In the genomic region with DNA sequence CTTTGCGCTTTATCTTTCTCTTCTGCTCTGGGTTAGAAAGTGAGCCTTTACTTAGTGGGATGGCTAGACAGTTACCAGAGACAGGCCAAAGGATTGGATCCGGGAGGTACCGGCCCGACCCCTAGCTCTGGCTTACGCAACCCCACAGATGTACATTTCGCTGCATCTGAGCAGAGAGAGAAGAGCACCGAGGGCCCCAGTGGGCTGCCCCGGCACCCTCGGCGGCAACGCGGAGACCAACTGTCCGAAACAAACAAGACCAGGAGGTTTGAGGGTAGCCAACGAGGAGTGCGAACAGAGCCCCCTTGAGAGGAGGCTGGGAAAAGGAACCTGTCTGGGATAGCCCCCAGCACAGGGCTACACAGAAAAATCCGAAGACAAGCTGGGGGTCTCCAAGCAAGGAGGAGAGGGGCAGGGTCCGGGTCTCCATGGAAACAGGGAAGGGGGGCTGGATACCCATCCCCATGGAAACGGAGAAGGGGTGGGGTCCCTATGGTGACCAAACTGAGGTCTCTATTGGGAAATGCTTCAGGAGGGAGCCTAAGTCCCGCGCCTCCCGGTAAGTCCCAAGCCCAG, we compare ENCODE assay signal across 8 cellular contexts. TPM values are rescaled to one million over a fixed set of nuclear protein-coding genes. Genes with fewer than 3 reads are reported as not detected.
A peak's percentile ranks its signal among the peaks of the same experiment; 100 is the strongest.
DNase-seq lines count a peak whose midpoint lies in the region; ATAC-seq and TF ChIP-seq lines count a peak whose summit lies in the region.

No MANE protein-coding gene starts in this region.

- H3K27me3 ChIP-seq in PC-9 (ENCODE audit: insufficient read depth, low read depth) (no peaks in the 10 kb centered on the region), mucosa of rectum (ENCODE audit: control insufficient read depth in 2 of 2, insufficient read depth in 2 of 2, low read length in 2 of 2) (no peaks in the 10 kb centered on the region)

- H3K27me3 Mint-ChIP-seq in HFFc6 (ENCODE audit: insufficient read depth) = peaks cover 2% of the 10 kb centered on the region
- H3K27me3 Mint-ChIP-seq in effector memory CD8-positive, alpha-beta T cell = no peaks in the 10 kb centered on the region

- CTCF ChIA-PET in PC-9 (lab: Charles Lee) = interaction anchor here (0.6 to 1.5 kb wide), 5 partner anchors 8 to 1712 kb away, joined by 5 to 9 read pairs (median 8); a partner anchor contains a TSS

- peak overlapping the region; percentile 88 to 97 for H3K9ac ChIP-seq in mucosa of rectum (ENCODE audit: low read depth in 1 of 2, low read length in 2 of 2)

- ATAC-seq in effector memory CD8-positive, alpha-beta T cell (replicated peaks) = no peak

- H3K79me2 ChIP-seq in PC-9 (ENCODE audit: low read depth) = peaks cover 53% of the 10 kb centered on the region

- H3K4me1 Mint-ChIP-seq in HFFc6 (ENCODE audit: low read depth) = peaks cover 45% of the 10 kb centered on the region
- peaks cover 17 to 29% of the 10 kb centered on the region in 2 donors for H3K4me1 Mint-ChIP-seq in effector memory CD8-positive, alpha-beta T cell (ENCODE audit: low read depth in 2 of 2)

- H3K9me3 ChIP-seq in PC-9 (ENCODE audit: insufficient read depth, low read depth) (no peaks in the 10 kb centered on the region), mucosa of rectum (ENCODE audit: control insufficient read depth in 2 of 2, low read length in 2 of 2) (no peaks in the 10 kb centered on the region)

- H3K4me2 ChIP-seq in PC-9 = peak overlapping the region; percentile 87

- no peaks in the 10 kb centered on the region for H3K9me2 ChIP-seq in PC-9 (ENCODE audit: insufficient read depth)

- H3K4me3 ChIP-seq in GM12864 (ENCODE audit: low read depth, low read length) (peak overlapping the region; percentile 100), PC-9 (peak overlapping the region; percentile 76), mucosa of rectum (ENCODE audit: low read length in 2 of 2) (peak overlapping the region; percentile 98 to 100)

- BruUV-seq in PC-9 (replicated peaks; lab: Mats Ljungman, UMichigan) = TSS peak; percentile 58

- H2AFZ ChIP-seq in PC-9 = peak overlapping the region; percentile 82

- TF ChIP-seq CTCF in GM12864 (IDR thresholded peaks at IDR 0.05; ENCODE audit: low read depth, low read length, missing control alignments) (no peak), HFFc6 (IDR thresholded peaks at IDR 0.05) (no peak), PC-9 (conservative IDR thresholded peaks at IDR 0.05) (no peak)

- no peak for DNase-seq in GM12864 (ENCODE audit: low read depth)
- no peak for DNase-seq in HFFc6
- no peak for DNase-seq in PC-9
- peak in 1 of 3 experiments; percentile 4 for DNase-seq in effector memory CD8-positive, alpha-beta T cell
- no peak for DNase-seq in KBM-7
- DNase-seq in UCSD-AML1 (lab: John Stamatoyannopoulos, UW; ENCODE audit: unreplicated experiment) = no peak
- no peak for DNase-seq in NCI-H82 (lab: John Stamatoyannopoulos, UW)

- no peaks in the 10 kb centered on the region for H3K9me3 Mint-ChIP-seq in HFFc6
- H3K9me3 Mint-ChIP-seq in effector memory CD8-positive, alpha-beta T cell = no peaks in the 10 kb centered on the region

- H3K4me3 Mint-ChIP-seq in HFFc6 = peak overlapping the region; percentile 99
- peak overlapping the region; percentile 89 to 91 for H3K4me3 Mint-ChIP-seq in effector memory CD8-positive, alpha-beta T cell

- H3K27ac Mint-ChIP-seq in HFFc6 = peak overlapping the region; percentile 98
- H3K27ac Mint-ChIP-seq in effector memory CD8-positive, alpha-beta T cell = peak overlapping the region; percentile 85 to 95

- peak overlapping the region; percentile 4; the same call in 1 of the 2 replicates for H3K27ac ChIP-seq in PC-9
- peak overlapping the region; percentile 91 to 92 for H3K27ac ChIP-seq in mucosa of rectum (ENCODE audit: low read depth in 2 of 2, low read length in 2 of 2)

- H3K4me1 ChIP-seq in PC-9 (replicated peaks; ENCODE audit: insufficient read depth) = peaks cover 31% of the 10 kb centered on the region
- H3K4me1 ChIP-seq in mucosa of rectum (ENCODE audit: control insufficient read depth in 2 of 2, insufficient read depth in 2 of 2, low read length in 2 of 2) = peaks cover 8 to 25% of the 10 kb centered on the region in 2 donors

- intact Hi-C loops in PC-9 (cut with micrococcal nuclease; ENCODE audit: unreplicated experiment) = loop anchor here (1.0 to 10.0 kb wide), 4 partner anchors 9 to 384 kb away; a partner anchor contains a TSS

- H3K36me3 ChIP-seq in PC-9 (ENCODE audit: low read depth) (peaks cover 16% of the 10 kb centered on the region), mucosa of rectum (ENCODE audit: control insufficient read depth in 2 of 2, insufficient read depth in 2 of 2, low read length in 2 of 2) (peaks cover 13 to 25% of the 10 kb centered on the region in 2 donors)

- H3F3A ChIP-seq in PC-9 (ENCODE audit: insufficient read depth, low read depth) = peaks cover 23% of the 10 kb centered on the region

- H3K36me3 Mint-ChIP-seq in HFFc6 (ENCODE audit: low read depth) = peaks cover 21% of the 10 kb centered on the region; the same call in 1 of the 2 replicates
- peaks cover 49% of the 10 kb centered on the region for H3K36me3 Mint-ChIP-seq in effector memory CD8-positive, alpha-beta T cell (ENCODE audit: insufficient read depth)

- in situ Hi-C loops in KBM-7 (cut with MboI; ENCODE audit: low pct_unique_long_range_greater_than_20kb, low sequenced_read_pairs) = no loop called here

- POLR2A ChIA-PET in PC-9 (lab: Charles Lee; ENCODE audit: unreplicated experiment) = interaction anchor here (1.0 kb wide), 1 partner anchor 8 kb away, joined by 4 read pairs; no protein-coding TSS in a partner anchor

- H4K20me1 ChIP-seq in PC-9 (ENCODE audit: insufficient read depth) = 0 out of 2 replicates have a peak, but pooled peaks cover 3% of the 10 kb centered on the region

RNA-seq across cellular contexts. Expression of a gene that starts 0.4 kb away (rescaled TPM):
- 10 to 100 TPM; 20.2 to 24.4 (median 22.2) TPM for total RNA-seq in HFFc6 (2021; fragmentation: NEBNext Ultra II Directional; extraction: Animal tissue kit (Norgen Biotek cat#: 25700))
- total RNA-seq in PC-9 (2021) = 22.1 and 22.5 TPM in 2 replicates

RNA-seq across cellular contexts. Expression of a gene that starts 51.0 kb away (rescaled TPM):
- total RNA-seq in HFFc6 (2021; fragmentation: NEBNext Ultra II Directional; extraction: Animal tissue kit (Norgen Biotek cat#: 25700)) = 10 to 100 TPM; 17.5 to 22.7 (median 20.4) TPM
- 13.2 and 16.0 TPM in 2 replicates for total RNA-seq in PC-9 (2021)

RNA-seq across cellular contexts. Expression of a gene that starts 51.4 kb away (rescaled TPM):
- total RNA-seq in HFFc6 (2021; fragmentation: NEBNext Ultra II Directional; extraction: Animal tissue kit (Norgen Biotek cat#: 25700)) = 10 to 100 TPM; 60.6 to 97.1 (median 68.2) TPM
- total RNA-seq in PC-9 (2021) = 51.8 and 75.8 TPM in 2 replicates
